Comparison of ENCODE assay signal across 14 cellular contexts in genomic region chr4:86130160-86130933, GRCh38.
A peak's percentile ranks its signal among the peaks of the same experiment; 100 is the strongest.
DNase-seq lines count a peak whose midpoint lies in the region; ATAC-seq and TF ChIP-seq lines count a peak whose summit lies in the region.
"Had no signal": no experiment of that assay in that cellular context is flagged by ENCODE, and none has a peak within 500 bp of the region (broad histone marks: within the 10 kb centered on the region; RNA-seq: fewer than 3 reads in every experiment).

No MANE protein-coding gene starts in this region.

- TF ChIP-seq POLR2A in uterus (IDR thresholded peaks at IDR 0.05): no peak

- H3K4me1 ChIP-seq in uterus: no peaks in the 10 kb centered on the region

- no peak overlapping the region for H3K4me3 ChIP-seq in uterus

- DNase-seq in EL: peak; percentile 1
- DNase-seq in NCI-H82 (lab: John Stamatoyannopoulos, UW): peak; percentile 38
- peak; percentile 69 for DNase-seq in amniotic epithelial cell (ENCODE audit: low read depth)
- no peak for DNase-seq in uterus
- no peak for DNase-seq in omental fat pad (ENCODE audit: low spot score)
- DNase-seq in hippocampal formation (lab: John Stamatoyannopoulos, UW): no peak
- DNase-seq: CD8-positive, alpha-beta T cell; NCI-H1436; NCI-H2029 treated with DMSO at 0.1 percent for 48 hours; NCI-H2171 treated with DMSO at 0.1 percent for 48 hours; NCI-H446 treated with DMSO at 0.1 percent for 48 hours; NCI-H748 treated with DMSO at 0.1 percent for 48 hours; T-helper 1 cell had no signal

- no peaks in the 10 kb centered on the region for H3K9me3 ChIP-seq in uterus

- H3K27me3 ChIP-seq in uterus: no peaks in the 10 kb centered on the region

- H3K27ac ChIP-seq in uterus: peak overlapping the region; percentile 52 to 62

- ATAC-seq in omental fat pad (ENCODE audit: low FRiP score) (no peak), GM18870 (IDR thresholded peaks at IDR 0.05; ENCODE audit: unreplicated experiment) (no peak)
- ATAC-seq: CD8-positive, alpha-beta T cell had no signal

- no peaks in the 10 kb centered on the region for H3K36me3 ChIP-seq in uterus

- intact Hi-C loops in uterus (cut with DNase I; ENCODE audit: low total_unique reads): no loop called here

- no peak for TF ChIP-seq CTCF in uterus (IDR thresholded peaks at IDR 0.05)
- TF ChIP-seq CTCF in omental fat pad (IDR thresholded peaks at IDR 0.05): no peak

Comparison
In these comparisons a context has a peak if more than half of its experiments do, and no peak if none do; other contexts are left out.
1. DNase-seq: peak in EL (single experiment), NCI-H82 (single experiment) and amniotic epithelial cell (single experiment); none in uterus (0 of 2), omental fat pad (single experiment) and hippocampal formation (0 of 2).